ENCODE assay signal across 8 cellular contexts in genomic region chr6:3455121-3455489, GRCh38. TPM values are rescaled to one million over a fixed set of nuclear protein-coding genes. Genes with fewer than 3 reads are reported as not detected.
DNase-seq lines count a peak whose midpoint lies in the region; TF ChIP-seq lines count a peak whose summit lies in the region.

No MANE protein-coding gene starts in this region.

- H3K27me3 Mint-ChIP-seq in activated T-cell treated with anti-CD3 and anti-CD28 coated beads, Interleukin-2, amount 50 U/mL, for 24 hours: peaks cover 35% of the 10 kb centered on the region
- H3K27me3 Mint-ChIP-seq in activated T-helper 2 cell treated with anti-CD3 and anti-CD28 coated beads, Interferon-gamma antibody, Interleukin-2, Interleukin-4, amounts not matched to agents 10 μg/mL and 5 μg/mL and 100 μg/mL, durations not matched to agents 14 hours and 24 hours and 36 hours (ENCODE audit: low read depth): peaks cover 44% of the 10 kb centered on the region
- H3K27me3 Mint-ChIP-seq in nephron progenitor cell (ENCODE audit: low read depth, poor library complexity): peaks cover 34% of the 10 kb centered on the region

- no CpG with 5 or more reads among the region's 9 CpGs for WGBS in iPS DF 6.9 (ENCODE audit: insufficient coverage, insufficient read length)

- H3K9me3 ChIP-seq in MG63: no peaks in the 10 kb centered on the region
- H3K9me3 ChIP-seq in iPS DF 6.9 (ENCODE audit: control insufficient read depth, insufficient read depth, low read length): no peaks in the 10 kb centered on the region

- no peak overlapping the region for H3K4me3 Mint-ChIP-seq in activated T-cell treated with anti-CD3 and anti-CD28 coated beads, Interleukin-2, amount 50 U/mL, for 24 hours
- H3K4me3 Mint-ChIP-seq in activated T-helper 2 cell treated with anti-CD3 and anti-CD28 coated beads, Interferon-gamma antibody, Interleukin-2, Interleukin-4, amounts not matched to agents 10 μg/mL and 5 μg/mL and 100 μg/mL, durations not matched to agents 14 hours and 24 hours and 36 hours (ENCODE audit: low read depth): no peak overlapping the region
- no peak overlapping the region for H3K4me3 Mint-ChIP-seq in nephron progenitor cell

- H3K9me3 Mint-ChIP-seq in activated T-cell treated with anti-CD3 and anti-CD28 coated beads, Interleukin-2, amount 50 U/mL, for 24 hours: no peaks in the 10 kb centered on the region
- H3K9me3 Mint-ChIP-seq in activated T-helper 2 cell treated with anti-CD3 and anti-CD28 coated beads, Interferon-gamma antibody, Interleukin-2, Interleukin-4, amounts not matched to agents 10 μg/mL and 5 μg/mL and 100 μg/mL, durations not matched to agents 14 hours and 24 hours and 36 hours: no peaks in the 10 kb centered on the region
- H3K9me3 Mint-ChIP-seq in nephron progenitor cell: no peaks in the 10 kb centered on the region

- DNase-seq in MG63 (no peak), iPS DF 6.9 (ENCODE audit: low read depth, low spot score) (no peak), SHP77 treated with DMSO at 0.1 percent for 48 hours (lab: John Stamatoyannopoulos, UW) (no peak), nephron progenitor cell (no peak), NCI-H1092 (lab: John Stamatoyannopoulos, UW) (no peak)
- peak; percentile 50 for DNase-seq in activated T-cell treated with anti-CD3 and anti-CD28 coated beads, Interleukin-2, amount 50 U/mL, for 24 hours
- DNase-seq in stimulated activated CD4-positive, alpha-beta T cell treated with anti-CD3 and anti-CD28 coated beads, Interleukin-1b, Interleukin-23, amount 100 ng/mL, for 48 hours: peak; percentile 37
- no peak for DNase-seq in activated T-helper 2 cell treated with anti-CD3 and anti-CD28 coated beads, Interferon-gamma antibody, Interleukin-2, Interleukin-4, amounts not matched to agents 10 μg/mL and 5 μg/mL and 100 μg/mL, durations not matched to agents 14 hours and 24 hours and 36 hours (ENCODE audit: low spot score)

- peaks cover 6% of the 10 kb centered on the region for H3K4me1 Mint-ChIP-seq in activated T-cell treated with anti-CD3 and anti-CD28 coated beads, Interleukin-2, amount 50 U/mL, for 24 hours (ENCODE audit: low read depth)
- H3K4me1 Mint-ChIP-seq in activated T-helper 2 cell treated with anti-CD3 and anti-CD28 coated beads, Interferon-gamma antibody, Interleukin-2, Interleukin-4, amounts not matched to agents 10 μg/mL and 5 μg/mL and 100 μg/mL, durations not matched to agents 14 hours and 24 hours and 36 hours (ENCODE audit: low read depth): peaks cover 5% of the 10 kb centered on the region
- H3K4me1 Mint-ChIP-seq in nephron progenitor cell: peaks cover 24% of the 10 kb centered on the region

- H3K36me3 ChIP-seq in MG63 (no peaks in the 10 kb centered on the region), iPS DF 6.9 (ENCODE audit: control insufficient read depth, insufficient read depth, low read length) (no peaks in the 10 kb centered on the region)

- H3K4me3 ChIP-seq in MG63: peak overlapping the region; percentile 49
- peak overlapping the region; percentile 58; the same call in 1 of the 2 replicates for H3K4me3 ChIP-seq in iPS DF 6.9 (ENCODE audit: low read length)

- TF ChIP-seq CTCF in nephron progenitor cell (IDR thresholded peaks at IDR 0.05): no peak

- no peak overlapping the region for H3K27ac Mint-ChIP-seq in activated T-cell treated with anti-CD3 and anti-CD28 coated beads, Interleukin-2, amount 50 U/mL, for 24 hours
- H3K27ac Mint-ChIP-seq in activated T-helper 2 cell treated with anti-CD3 and anti-CD28 coated beads, Interferon-gamma antibody, Interleukin-2, Interleukin-4, amounts not matched to agents 10 μg/mL and 5 μg/mL and 100 μg/mL, durations not matched to agents 14 hours and 24 hours and 36 hours: no peak overlapping the region
- no peak overlapping the region for H3K27ac Mint-ChIP-seq in nephron progenitor cell

- no peaks in the 10 kb centered on the region for H3K27me3 ChIP-seq in MG63
- H3K27me3 ChIP-seq in iPS DF 6.9 (ENCODE audit: control insufficient read depth, insufficient read depth, low read length): peaks cover 2% of the 10 kb centered on the region; the same call in 1 of the 2 replicates

- intact Hi-C loops in activated T-helper 2 cell treated with anti-CD3 and anti-CD28 coated beads, Interferon-gamma antibody, Interleukin-2, Interleukin-4, amounts not matched to agents 10 μg/mL and 5 μg/mL and 100 μg/mL, durations not matched to agents 14 hours and 24 hours and 36 hours (cut with micrococcal nuclease): loop anchor here (5.0 kb wide), 1 partner anchor 178 kb away; no protein-coding TSS in a partner anchor

- H3K36me3 Mint-ChIP-seq in activated T-cell treated with anti-CD3 and anti-CD28 coated beads, Interleukin-2, amount 50 U/mL, for 24 hours (ENCODE audit: low read depth): no peaks in the 10 kb centered on the region
- no peaks in the 10 kb centered on the region for H3K36me3 Mint-ChIP-seq in activated T-helper 2 cell treated with anti-CD3 and anti-CD28 coated beads, Interferon-gamma antibody, Interleukin-2, Interleukin-4, amounts not matched to agents 10 μg/mL and 5 μg/mL and 100 μg/mL, durations not matched to agents 14 hours and 24 hours and 36 hours (ENCODE audit: low read depth)
- H3K36me3 Mint-ChIP-seq in nephron progenitor cell (ENCODE audit: low read depth): no peaks in the 10 kb centered on the region

- peaks cover 4% of the 10 kb centered on the region for H3K4me1 ChIP-seq in iPS DF 6.9 (ENCODE audit: control insufficient read depth, insufficient read depth, low read length)

- no peak overlapping the region for H3K27ac ChIP-seq in iPS DF 6.9 (ENCODE audit: low read length)

RNA-seq across cellular contexts. Expression of gene SLC22A23, which starts 1.7 kb away (rescaled TPM):
- 0.12 and 2.8 TPM in 2 replicates for total RNA-seq in MG63 (2014; rRNA removed; shearing (Covaris generic); ENCODE audit: low replicate concordance)
- 0.07 TPM in 1 of 2 replicates, not detected in the other for total RNA-seq in activated T-helper 2 cell treated with anti-CD3 and anti-CD28 coated beads, Interferon-gamma antibody, Interleukin-2, Interleukin-4, amounts not matched to agents 10 μg/mL and 5 μg/mL and 100 μg/mL, durations not matched to agents 14 hours and 24 hours and 36 hours

Comparison
In these comparisons a context has a peak if more than half of its experiments do, and no peak if none do; other contexts are left out.
1. DNase-seq: peak in activated T-cell treated with anti-CD3 and anti-CD28 coated beads, Interleukin-2, amount 50 U/mL, for 24 hours (single experiment) and stimulated activated CD4-positive, alpha-beta T cell treated with anti-CD3 and anti-CD28 coated beads, Interleukin-1b, Interleukin-23, amount 100 ng/mL, for 48 hours (single experiment); none in MG63 (single experiment), iPS DF 6.9 (single experiment), SHP77 treated with DMSO at 0.1 percent for 48 hours (single experiment), activated T-helper 2 cell treated with anti-CD3 and anti-CD28 coated beads, Interferon-gamma antibody, Interleukin-2, Interleukin-4, amounts not matched to agents 10 μg/mL and 5 μg/mL and 100 μg/mL, durations not matched to agents 14 hours and 24 hours and 36 hours (single experiment), nephron progenitor cell (single experiment) and NCI-H1092 (single experiment).